Comparison of ENCODE assay signal across 6 cellular contexts in genomic region chr1:228164561-228165371, GRCh38. TPM values are rescaled to one million over a fixed set of nuclear protein-coding genes. Genes with fewer than 3 reads are reported as not detected.
DNase-seq lines count a peak whose midpoint lies in the region; ATAC-seq and TF ChIP-seq lines count a peak whose summit lies in the region.

No MANE protein-coding gene starts in this region.

- peaks cover 41% of the 10 kb centered on the region for H3K27me3 ChIP-seq in neutrophil

- no peaks in the 10 kb centered on the region for H3K27me3 Mint-ChIP-seq in activated CD8-positive, alpha-beta memory T cell treated with anti-CD3 and anti-CD28 coated beads, Interleukin-2, amount 10 ng/mL, durations not matched to agents 7 days and 5 days
- peaks cover 3% of the 10 kb centered on the region for H3K27me3 Mint-ChIP-seq in brain

- ATAC-seq in activated CD8-positive, alpha-beta memory T cell treated with anti-CD3 and anti-CD28 coated beads, Interleukin-2, amount 10 ng/mL, durations not matched to agents 7 days and 5 days: no peak
- ATAC-seq in HG03139 (IDR thresholded peaks at IDR 0.05; ENCODE audit: unreplicated experiment): no peak

- H3K4me3 ChIP-seq in neutrophil (ENCODE audit: low read depth in 1 of 2, low read length in 1 of 2): peak overlapping the region; percentile 74

- no peaks in the 10 kb centered on the region for H3K9me3 ChIP-seq in neutrophil

- H3K4me3 Mint-ChIP-seq in activated CD8-positive, alpha-beta memory T cell treated with anti-CD3 and anti-CD28 coated beads, Interleukin-2, amount 10 ng/mL, durations not matched to agents 7 days and 5 days: peak overlapping the region; percentile 85
- H3K4me3 Mint-ChIP-seq in brain: peak overlapping the region; percentile 89 to 98 (median 94)

- H3K27ac ChIP-seq in neutrophil: peak overlapping the region; percentile 100

- H3K27ac Mint-ChIP-seq in activated CD8-positive, alpha-beta memory T cell treated with anti-CD3 and anti-CD28 coated beads, Interleukin-2, amount 10 ng/mL, durations not matched to agents 7 days and 5 days: peak overlapping the region; percentile 95
- H3K27ac Mint-ChIP-seq in brain: peak overlapping the region; percentile 97 to 98 (median 98)

- H3K4me1 Mint-ChIP-seq in activated CD8-positive, alpha-beta memory T cell treated with anti-CD3 and anti-CD28 coated beads, Interleukin-2, amount 10 ng/mL, durations not matched to agents 7 days and 5 days: peaks cover 36% of the 10 kb centered on the region
- H3K4me1 Mint-ChIP-seq in brain: peaks cover 42% of the 10 kb centered on the region

- H3K36me3 Mint-ChIP-seq in activated CD8-positive, alpha-beta memory T cell treated with anti-CD3 and anti-CD28 coated beads, Interleukin-2, amount 10 ng/mL, durations not matched to agents 7 days and 5 days: no peaks in the 10 kb centered on the region
- no peaks in the 10 kb centered on the region for H3K36me3 Mint-ChIP-seq in brain

- no peaks in the 10 kb centered on the region for H3K36me3 ChIP-seq in neutrophil

- CTCF ChIA-PET in activated CD8-positive, alpha-beta memory T cell treated with anti-CD3 and anti-CD28 coated beads, Interleukin-2, amount 10 ng/mL, durations not matched to agents 7 days and 5 days (lab: Charles Lee): interaction anchor here (1.0 to 5.2 kb wide), 16 partner anchors 8 to 1756 kb away, joined by 3 to 62 read pairs (median 6); partner anchors contain the start of gene GUK1

- no peak for DNase-seq in activated CD8-positive, alpha-beta memory T cell treated with anti-CD3 and anti-CD28 coated beads, Interleukin-2, amount 10 ng/mL, durations not matched to agents 7 days and 5 days
- no peak for DNase-seq in activated CD8-positive, alpha-beta memory T cell treated with anti-CD3 and anti-CD28 coated beads for 24 hours
- DNase-seq in hippocampal formation (lab: John Stamatoyannopoulos, UW): no peak

- H3K4me1 ChIP-seq in neutrophil (ENCODE audit: control insufficient read depth in 1 of 2, insufficient read depth in 1 of 2, low read depth in 1 of 2, low read length in 1 of 2): peaks cover 15 to 18% of the 10 kb centered on the region in 2 experiments

- no peaks in the 10 kb centered on the region for H3K9me3 Mint-ChIP-seq in activated CD8-positive, alpha-beta memory T cell treated with anti-CD3 and anti-CD28 coated beads, Interleukin-2, amount 10 ng/mL, durations not matched to agents 7 days and 5 days (ENCODE audit: low read depth)
- no peaks in the 10 kb centered on the region for H3K9me3 Mint-ChIP-seq in brain

- no peak for TF ChIP-seq CTCF in brain (conservative IDR thresholded peaks at IDR 0.05)
- no peak for TF ChIP-seq CTCF in neutrophil (IDR thresholded peaks at IDR 0.05)

RNA-seq across cellular contexts. Expression of gene IBA57, which starts 0.8 kb away (rescaled TPM):
- total RNA-seq in activated CD8-positive, alpha-beta memory T cell treated with anti-CD3 and anti-CD28 coated beads, Interleukin-2, amount 10 ng/mL, durations not matched to agents 7 days and 5 days: 1 to 10 TPM; 6.8 to 8.5 TPM
- 5.8 TPM for polyA plus RNA-seq in brain (ENCODE audit: insufficient read depth, low read depth, low replicate concordance)

RNA-seq across cellular contexts. Expression of gene GJC2, which starts 15.0 kb away (rescaled TPM):
- total RNA-seq in activated CD8-positive, alpha-beta memory T cell treated with anti-CD3 and anti-CD28 coated beads, Interleukin-2, amount 10 ng/mL, durations not matched to agents 7 days and 5 days: 1 to 10 TPM; 1.1 to 1.8 TPM
- polyA plus RNA-seq in brain (ENCODE audit: insufficient read depth, low read depth, low replicate concordance): 22.7 TPM

RNA-seq across cellular contexts. Expression of gene GUK1, which starts 24.7 kb away (rescaled TPM):
- total RNA-seq in activated CD8-positive, alpha-beta memory T cell treated with anti-CD3 and anti-CD28 coated beads, Interleukin-2, amount 10 ng/mL, durations not matched to agents 7 days and 5 days: 100 to 1,000 TPM; 262 to 325 TPM
- 402 TPM for polyA plus RNA-seq in brain (ENCODE audit: insufficient read depth, low read depth, low replicate concordance)

RNA-seq across cellular contexts. Expression of gene OBSCN, which starts 43.1 kb away (rescaled TPM):
- total RNA-seq in activated CD8-positive, alpha-beta memory T cell treated with anti-CD3 and anti-CD28 coated beads, Interleukin-2, amount 10 ng/mL, durations not matched to agents 7 days and 5 days: 10 to 100 TPM in 1 of 2 experiments, 1 to 10 TPM in 1; 5.7 to 10.4 TPM
- 4.5 TPM for polyA plus RNA-seq in brain (ENCODE audit: insufficient read depth, low read depth, low replicate concordance)

RNA-seq across cellular contexts. Expression of gene MRPL55, which starts 55.7 kb away (rescaled TPM):
- 10 to 100 TPM; 51.9 to 56.4 TPM for total RNA-seq in activated CD8-positive, alpha-beta memory T cell treated with anti-CD3 and anti-CD28 coated beads, Interleukin-2, amount 10 ng/mL, durations not matched to agents 7 days and 5 days
- 153 TPM for polyA plus RNA-seq in brain (ENCODE audit: insufficient read depth, low read depth, low replicate concordance)
